17 cellular contexts compared by ENCODE assay signal in the genomic region with DNA sequence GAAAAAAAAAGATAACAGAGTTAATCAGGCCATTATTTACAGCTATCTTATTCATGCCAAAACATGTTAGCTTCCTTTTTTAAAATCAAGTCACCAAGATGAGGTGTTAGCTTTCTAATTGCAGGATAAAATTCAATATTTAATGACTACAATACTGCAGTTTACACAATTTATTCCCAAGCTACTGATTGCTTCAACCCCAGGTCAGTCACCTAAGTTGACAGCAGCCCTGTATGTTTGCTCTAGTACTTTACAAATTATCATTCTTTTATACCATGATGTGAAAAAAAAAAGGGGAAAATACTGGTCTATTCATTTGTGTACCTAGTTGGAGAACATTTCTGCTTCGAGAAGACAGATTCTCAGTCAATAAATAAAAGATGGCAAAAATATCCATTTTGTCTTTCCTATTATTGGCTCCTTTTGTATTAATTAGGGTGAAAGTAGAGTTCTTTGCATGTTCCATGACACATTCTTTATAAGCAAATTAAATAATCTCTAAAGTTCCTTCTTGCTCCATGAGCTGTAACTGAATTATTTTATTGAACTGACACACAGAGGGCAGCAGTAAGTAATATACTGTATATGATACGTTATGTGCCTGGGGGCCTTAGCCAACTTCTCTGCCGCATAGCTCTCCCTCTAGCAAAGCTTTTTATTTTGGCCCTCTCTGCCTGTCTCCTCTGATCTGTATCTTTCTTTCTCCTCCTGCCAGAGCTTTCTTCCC. TPM values are rescaled to one million over a fixed set of nuclear protein-coding genes. Genes with fewer than 3 reads are reported as not detected.
A peak's percentile ranks its signal among the peaks of the same experiment; 100 is the strongest.
DNase-seq lines count a peak whose midpoint lies in the region; ATAC-seq and TF ChIP-seq lines count a peak whose summit lies in the region.
"Had no signal": no experiment of that assay in that cellular context is flagged by ENCODE, and none has a peak within 500 bp of the region (broad histone marks: within the 10 kb centered on the region; RNA-seq: fewer than 3 reads in every experiment).

No MANE protein-coding gene starts in this region.

- no peak overlapping the region for H3K4me3 ChIP-seq in OCI-LY1 (ENCODE audit: low read depth, low read length, poor library complexity, severe bottlenecking)
- H3K4me3 ChIP-seq: Peyer's patch had no signal

- H3K4me1 Mint-ChIP-seq in IgD-negative memory B cell: peaks cover 30 to 53% (median 32%) of the 10 kb centered on the region in 3 donors
- peaks cover 36% of the 10 kb centered on the region for H3K4me1 Mint-ChIP-seq in central memory CD8-positive, alpha-beta T cell
- peaks cover 24 to 72% of the 10 kb centered on the region in 2 donors for H3K4me1 Mint-ChIP-seq in stimulated activated naive B cell treated with anti-CD40 and anti-IgM and Interleukin-4, amounts not matched to agents 10 μg/mL and 1 μg/mL and 100 μg/mL, for 72 hours
- H3K4me1 Mint-ChIP-seq: CD14-positive monocyte had no signal

- no peaks in the 10 kb centered on the region for H3F3A ChIP-seq in OCI-LY1 (ENCODE audit: insufficient read depth, low read length)

- H3K4me2 ChIP-seq in OCI-LY1 (ENCODE audit: low read length): no peak overlapping the region

- no peaks in the 10 kb centered on the region for H3K4me1 ChIP-seq in OCI-LY1 (ENCODE audit: insufficient read depth, low read length, severe bottlenecking)
- H3K4me1 ChIP-seq: Peyer's patch had no signal

- peaks cover 81% of the 10 kb centered on the region for H3K79me2 ChIP-seq in OCI-LY1 (ENCODE audit: insufficient read depth, low read length)

- 0 out of 2 replicates have a peak, but pooled peaks cover 3% of the 10 kb centered on the region for H3K9me3 ChIP-seq in OCI-LY1 (ENCODE audit: low read length)
- H3K9me3 ChIP-seq: Peyer's patch had no signal

- peak overlapping the region in 2 of 3 donors; percentile 30 to 42 for H3K27ac Mint-ChIP-seq in IgD-negative memory B cell
- H3K27ac Mint-ChIP-seq in central memory CD8-positive, alpha-beta T cell (ENCODE audit: low read depth): peak overlapping the region; percentile 61
- peak overlapping the region; percentile 22 for H3K27ac Mint-ChIP-seq in stimulated activated naive B cell treated with anti-CD40 and anti-IgM and Interleukin-4, amounts not matched to agents 10 μg/mL and 1 μg/mL and 100 μg/mL, for 72 hours
- H3K27ac Mint-ChIP-seq: CD14-positive monocyte had no signal

- H3K27me3 ChIP-seq in OCI-LY1 (ENCODE audit: insufficient read depth, low read length): no peaks in the 10 kb centered on the region
- H3K27me3 ChIP-seq: Peyer's patch had no signal

- peak overlapping the region in 1 of 4 donors; percentile 39 for H3K4me3 Mint-ChIP-seq in IgD-negative memory B cell
- no peak overlapping the region for H3K4me3 Mint-ChIP-seq in central memory CD8-positive, alpha-beta T cell
- no peak overlapping the region for H3K4me3 Mint-ChIP-seq in stimulated activated naive B cell treated with anti-CD40 and anti-IgM and Interleukin-4, amounts not matched to agents 10 μg/mL and 1 μg/mL and 100 μg/mL, for 72 hours
- H3K4me3 Mint-ChIP-seq: CD14-positive monocyte had no signal

- ATAC-seq in central memory CD8-positive, alpha-beta T cell (replicated peaks; ENCODE audit: extremely low read depth, poor library complexity, severe bottlenecking): no peak
- no peak for ATAC-seq in stimulated activated naive B cell treated with anti-CD40 and anti-IgM and Interleukin-4, amounts not matched to agents 10 μg/mL and 1 μg/mL and 100 μg/mL, for 72 hours (replicated peaks)

- no peak overlapping the region for H3K9ac ChIP-seq in OCI-LY1 (ENCODE audit: low read length)

- in situ Hi-C loops in ACHN (cut with HindIII; ENCODE audit: low pct_ligation_motif_present, low pct_unique_long_range_greater_than_20kb, low sequenced_read_pairs): no loop called here

- peak overlapping the region; percentile 2 for H3K27ac ChIP-seq in OCI-LY1 (ENCODE audit: low read depth, low read length, poor library complexity, severe bottlenecking)
- H3K27ac ChIP-seq: Peyer's patch had no signal

- peaks cover 8% of the 10 kb centered on the region for H3K36me3 Mint-ChIP-seq in IgD-negative memory B cell
- no peaks in the 10 kb centered on the region for H3K36me3 Mint-ChIP-seq in central memory CD8-positive, alpha-beta T cell (ENCODE audit: insufficient read depth)
- H3K36me3 Mint-ChIP-seq in stimulated activated naive B cell treated with anti-CD40 and anti-IgM and Interleukin-4, amounts not matched to agents 10 μg/mL and 1 μg/mL and 100 μg/mL, for 72 hours: peaks cover 29 to 48% of the 10 kb centered on the region in 2 donors
- H3K36me3 Mint-ChIP-seq: CD14-positive monocyte had no signal

- POLR2A ChIA-PET in HEK293T (lab: Yijun Ruan, JAX): no interaction called here

- H3K9me2 ChIP-seq in OCI-LY1 (ENCODE audit: low read depth, low read length): no peaks in the 10 kb centered on the region

- peaks cover 35% of the 10 kb centered on the region for H3K36me3 ChIP-seq in OCI-LY1 (ENCODE audit: insufficient read depth, low read length)
- H3K36me3 ChIP-seq: Peyer's patch had no signal

- no peak for DNase-seq in central memory CD8-positive, alpha-beta T cell (ENCODE audit: low spot score in 2 of 2)
- no peak for DNase-seq in stimulated activated naive B cell treated with anti-CD40 and anti-IgM and Interleukin-4, amounts not matched to agents 10 μg/mL and 1 μg/mL and 100 μg/mL, for 72 hours
- no peak for DNase-seq in HEK293T (ENCODE audit: extremely low spot score)
- DNase-seq in ACHN: no peak
- DNase-seq in NCI-H2107 treated with DMSO at 0.1 percent for 48 hours (lab: John Stamatoyannopoulos, UW; ENCODE audit: unreplicated experiment): no peak
- DNase-seq: AML-193, COR-L47, GDM1, H7, NCI-H1105 treated with DMSO at 0.1 percent for 48 hours, NCI-H187, NCI-H226, NCI-H524, Peyer's patch had no signal

- no peaks in the 10 kb centered on the region for H3K27me3 Mint-ChIP-seq in IgD-negative memory B cell
- no peaks in the 10 kb centered on the region for H3K27me3 Mint-ChIP-seq in central memory CD8-positive, alpha-beta T cell
- no peaks in the 10 kb centered on the region for H3K27me3 Mint-ChIP-seq in stimulated activated naive B cell treated with anti-CD40 and anti-IgM and Interleukin-4, amounts not matched to agents 10 μg/mL and 1 μg/mL and 100 μg/mL, for 72 hours

- peak; percentile 23; the same call in 1 of the 2 replicates for TF ChIP-seq CTCF in OCI-LY1 (IDR thresholded peaks at IDR 0.05; ENCODE audit: low read length)

- H3K9me3 Mint-ChIP-seq in IgD-negative memory B cell: no peaks in the 10 kb centered on the region
- H3K9me3 Mint-ChIP-seq in central memory CD8-positive, alpha-beta T cell: no peaks in the 10 kb centered on the region
- H3K9me3 Mint-ChIP-seq in stimulated activated naive B cell treated with anti-CD40 and anti-IgM and Interleukin-4, amounts not matched to agents 10 μg/mL and 1 μg/mL and 100 μg/mL, for 72 hours: peaks cover 6% of the 10 kb centered on the region in 2 donors
- H3K9me3 Mint-ChIP-seq: CD14-positive monocyte had no signal

- H4K20me1 ChIP-seq in OCI-LY1 (ENCODE audit: insufficient read depth, low read length): no peaks in the 10 kb centered on the region

- no peak overlapping the region for H2AFZ ChIP-seq in OCI-LY1 (ENCODE audit: low read length)

- CTCF ChIA-PET in HEK293T (lab: Yijun Ruan, JAX): interaction anchor here (0.7 to 0.8 kb wide), 3 partner anchors 9 to 47 kb away, joined by 4 read pairs; no protein-coding TSS in a partner anchor

TF ChIP-seq in HEK293T, 16 proteins besides CTCF, POLR2A, EP300 and RAD21:
- TF ChIP-seq HDGF (IDR thresholded peaks at IDR 0.05; ENCODE audit: borderline replicate concordance) (no peak), L3MBTL2 (conservative IDR thresholded peaks at IDR 0.05) (no peak), LEF1 (IDR thresholded peaks at IDR 0.05; ENCODE audit: borderline replicate concordance) (no peak), NFRKB (IDR thresholded peaks at IDR 0.05) (no peak), FOXA1 (IDR thresholded peaks at IDR 0.05) (no peak), ARNT (IDR thresholded peaks at IDR 0.05) (no peak), ZNF384 (IDR thresholded peaks at IDR 0.05) (no peak), SUZ12 (IDR thresholded peaks at IDR 0.05) (no peak), FOXK2 (IDR thresholded peaks at IDR 0.05) (no peak), BHLHE40 (IDR thresholded peaks at IDR 0.05; ENCODE audit: borderline replicate concordance) (no peak), TARDBP (IDR thresholded peaks at IDR 0.05) (no peak), CTBP1 (IDR thresholded peaks at IDR 0.05; ENCODE audit: borderline replicate concordance) (no peak), ELF4 (IDR thresholded peaks at IDR 0.05) (no peak), FOXM1 (IDR thresholded peaks at IDR 0.05; ENCODE audit: borderline replicate concordance) (no peak), SP1 (IDR thresholded peaks at IDR 0.05) (no peak)
- TF ChIP-seq, protein P1, sequence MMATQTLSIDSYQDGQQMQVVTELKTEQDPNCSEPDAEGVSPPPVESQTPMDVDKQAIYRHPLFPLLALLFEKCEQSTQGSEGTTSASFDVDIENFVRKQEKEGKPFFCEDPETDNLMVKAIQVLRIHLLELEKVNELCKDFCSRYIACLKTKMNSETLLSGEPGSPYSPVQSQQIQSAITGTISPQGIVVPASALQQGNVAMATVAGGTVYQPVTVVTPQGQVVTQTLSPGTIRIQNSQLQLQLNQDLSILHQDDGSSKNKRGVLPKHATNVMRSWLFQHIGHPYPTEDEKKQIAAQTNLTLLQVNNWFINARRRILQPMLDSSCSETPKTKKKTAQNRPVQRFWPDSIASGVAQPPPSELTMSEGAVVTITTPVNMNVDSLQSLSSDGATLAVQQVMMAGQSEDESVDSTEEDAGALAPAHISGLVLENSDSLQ (IDR thresholded peaks at IDR 0.05): no peak

RNA-seq across cellular contexts. Expression of a gene that starts 48.0 kb away (rescaled TPM):
- 29.2 TPM for polyA plus RNA-seq in IgD-negative memory B cell
